ENCODE assay signal across 9 cellular contexts in genomic region chr3:69855436-69856162, GRCh38.
DNase-seq lines count a peak whose midpoint lies in the region; ATAC-seq and TF ChIP-seq lines count a peak whose summit lies in the region.
"Had no signal": no experiment of that assay in that cellular context is flagged by ENCODE, and none has a peak within 500 bp of the region (broad histone marks: within the 10 kb centered on the region; RNA-seq: fewer than 3 reads in every experiment).

No MANE protein-coding gene starts in this region.

- H3K27ac ChIP-seq in RWPE1, result no peak overlapping the region

- peak; percentile 41 for DNase-seq in EL
- no peak for DNase-seq in RWPE1 (ENCODE audit: low spot score)
- DNase-seq in fibroblast of the aortic adventitia (ENCODE audit: low read depth), result peak; percentile 57
- DNase-seq in pons (ENCODE audit: low spot score), result peak; percentile 88
- DNase-seq in effector CD4-positive, alpha-beta T cell, result no peak
- no peak for DNase-seq in NCI-H1105 (lab: John Stamatoyannopoulos, UW)
- DNase-seq: NCI-H2029 treated with DMSO at 0.1 percent for 48 hours had no signal

- ATAC-seq in GM21529 (IDR thresholded peaks at IDR 0.05; ENCODE audit: unreplicated experiment), result no peak
- no peak for ATAC-seq in GM21360 (IDR thresholded peaks at IDR 0.05; ENCODE audit: unreplicated experiment)

- H3K4me3 ChIP-seq in fibroblast of the aortic adventitia (ENCODE audit: low read depth, low read length), result no peak overlapping the region

- POLR2A ChIA-PET in RWPE1 (lab: Yijun Ruan, JAX; ENCODE audit: low non-redundant PET), result no interaction called here

- TF ChIP-seq CTCF in RWPE1 (conservative IDR thresholded peaks at IDR 0.05; ENCODE audit: low read depth) (peak; percentile 39; the same call in 1 of the 2 replicates), fibroblast of the aortic adventitia (IDR thresholded peaks at IDR 0.05; ENCODE audit: insufficient read depth, low read length) (peak; percentile 56)

- CTCF ChIA-PET in RWPE1 (lab: Yijun Ruan, JAX), result interaction anchor here (0.6 to 1.3 kb wide), 4 partner anchors 10 to 651 kb away, joined by 3 to 4 read pairs (median 3); no protein-coding TSS in a partner anchor

Comparison
In these comparisons a context has a peak if more than half of its experiments do, and no peak if none do; other contexts are left out.
1. DNase-seq: peak in EL (single experiment), fibroblast of the aortic adventitia (single experiment) and pons (single experiment); none in RWPE1 (single experiment), effector CD4-positive, alpha-beta T cell (single experiment) and NCI-H1105 (single experiment).